1 cellular context compared by ENCODE assay signal in genomic region chr7:44275829-44276570, GRCh38.
TF ChIP-seq lines count a peak whose summit lies in the region.

No MANE protein-coding gene starts in this region.

TF ChIP-seq in HEK293, 187 proteins besides CTCF, POLR2A, EP300 and RAD21 (continued from another document):
- TF ChIP-seq, protein P1, sequence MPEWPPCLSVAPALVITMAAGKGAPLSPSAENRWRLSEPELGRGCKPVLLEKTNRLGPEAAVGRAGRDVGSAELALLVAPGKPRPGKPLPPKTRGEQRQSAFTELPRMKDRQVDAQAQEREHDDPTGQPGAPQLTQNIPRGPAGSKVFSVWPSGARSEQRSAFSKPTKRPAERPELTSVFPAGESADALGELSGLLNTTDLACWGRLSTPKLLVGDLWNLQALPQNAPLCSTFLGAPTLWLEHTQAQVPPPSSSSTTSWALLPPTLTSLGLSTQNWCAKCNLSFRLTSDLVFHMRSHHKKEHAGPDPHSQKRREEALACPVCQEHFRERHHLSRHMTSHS (tag by site-specific recombination; IDR thresholded peaks at IDR 0.05): no peak
- TF ChIP-seq ZBTB44 (tag by site-specific recombination; IDR thresholded peaks at IDR 0.05): peak; percentile 94
- TF ChIP-seq SCRT1 (tag by site-specific recombination; IDR thresholded peaks at IDR 0.05; ENCODE audit: borderline replicate concordance): no peak
- TF ChIP-seq ZNF423 (tag by site-specific recombination; IDR thresholded peaks at IDR 0.05): 0 out of 2 replicates have a peak, but pooled peaks have one; percentile 17
- TF ChIP-seq ZNF335 (tag by site-specific recombination; conservative IDR thresholded peaks at IDR 0.05): no peak
- no peak for TF ChIP-seq ZNF610 (tag by site-specific recombination; IDR thresholded peaks at IDR 0.05; ENCODE audit: borderline replicate concordance)
- TF ChIP-seq ZNF366 (tag by site-specific recombination; conservative IDR thresholded peaks at IDR 0.05): no peak
- TF ChIP-seq KLF17 (tag by site-specific recombination; IDR thresholded peaks at IDR 0.05): no peak
- TF ChIP-seq ZNF596 (tag by site-specific recombination; IDR thresholded peaks at IDR 0.05): no peak
- TF ChIP-seq ZNF623 (tag by site-specific recombination; IDR thresholded peaks at IDR 0.05): no peak
- no peak for TF ChIP-seq HOXC10 (CRISPR knock-in tag; IDR thresholded peaks at IDR 0.05)
- TF ChIP-seq ZBTB17 (tag by site-specific recombination; IDR thresholded peaks at IDR 0.05): no peak
- no peak for TF ChIP-seq ZNF768 (tag by site-specific recombination; IDR thresholded peaks at IDR 0.05)
- TF ChIP-seq ZNF624 (tag by site-specific recombination; IDR thresholded peaks at IDR 0.05): no peak
- TF ChIP-seq ZNF544 (tag by site-specific recombination; IDR thresholded peaks at IDR 0.05): no peak
- TF ChIP-seq ZNF157 (tag by site-specific recombination; IDR thresholded peaks at IDR 0.05): no peak
- TF ChIP-seq ZNF398 (tag by site-specific recombination; IDR thresholded peaks at IDR 0.05): peak; percentile 16; the same call in 1 of the 2 replicates
- no peak for TF ChIP-seq ZNF18 (tag by site-specific recombination; IDR thresholded peaks at IDR 0.05)
- no peak for TF ChIP-seq ZNF449 (tag by site-specific recombination; IDR thresholded peaks at IDR 0.05)
TF ChIP-seq in HEK293: peak in this region for 8.
